ENCODE assay signal across 10 cellular contexts in the genomic region with DNA sequence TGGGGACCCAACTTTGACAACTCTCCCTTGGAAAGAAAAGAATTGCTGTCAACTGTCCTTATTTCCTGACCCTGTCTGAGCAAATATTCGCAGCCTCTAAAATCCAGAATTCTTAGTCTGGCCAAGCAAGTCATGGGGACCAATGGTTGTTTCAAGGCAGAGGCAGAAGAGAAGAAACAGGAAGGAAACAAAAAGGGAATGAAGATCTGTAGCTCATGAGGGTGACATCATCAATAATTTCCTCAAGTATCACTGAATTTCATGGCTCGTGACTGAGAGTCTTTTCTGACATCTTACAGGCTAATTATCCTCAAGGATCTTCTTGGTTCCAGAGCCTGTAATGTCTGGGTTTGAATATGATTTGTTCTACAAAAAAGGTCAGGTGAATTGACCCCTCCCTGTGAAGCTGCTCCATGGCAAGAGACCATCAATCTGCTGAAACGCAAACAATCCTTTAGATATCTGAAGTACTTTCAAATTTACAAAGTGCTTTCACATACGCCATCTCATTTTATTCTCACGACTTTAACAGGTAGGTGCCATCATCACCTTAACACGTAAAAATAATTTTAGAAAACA. TPM values are rescaled to one million over a fixed set of nuclear protein-coding genes. Genes with fewer than 3 reads are reported as not detected.
A peak's percentile ranks its signal among the peaks of the same experiment; 100 is the strongest.
DNase-seq lines count a peak whose midpoint lies in the region; ATAC-seq and TF ChIP-seq lines count a peak whose summit lies in the region.
"Had no signal": no experiment of that assay in that cellular context is flagged by ENCODE, and none has a peak within 500 bp of the region (broad histone marks: within the 10 kb centered on the region; RNA-seq: fewer than 3 reads in every experiment).

No MANE protein-coding gene starts in this region.

- H3K4me2 ChIP-seq in SK-N-SH: peak overlapping the region; percentile 91

- H3K4me3 ChIP-seq in SK-N-SH (ENCODE audit: low read depth in 2 of 2, low read length in 1 of 2): peak overlapping the region; percentile 80 to 88
- no peak overlapping the region for H3K4me3 ChIP-seq in brain microvascular endothelial cell (ENCODE audit: low read depth, low read length)
- H3K4me3 ChIP-seq in prostate gland: no peak overlapping the region
- H3K4me3 ChIP-seq in thyroid gland (replicated peaks in 1 of 3): no peak overlapping the region

- in situ Hi-C loops in brain microvascular endothelial cell (cut with HindIII; ENCODE audit: low pct_ligation_motif_present, low sequenced_read_pairs): no loop called here
- in situ Hi-C loops in GM13976 (cut with MboI; ENCODE audit: low sequenced_read_pairs, unreplicated experiment): loop anchor here (5.0 kb wide), 1 partner anchor 222 kb away; no protein-coding TSS in a partner anchor

- no peaks in the 10 kb centered on the region for H3K9me2 ChIP-seq in SK-N-SH

- H3F3A ChIP-seq in SK-N-SH (replicated peaks; ENCODE audit: insufficient read depth): peaks cover 29% of the 10 kb centered on the region

- no peak for TF ChIP-seq POLR2A in prostate gland (IDR thresholded peaks at IDR 0.05)
- no peak for TF ChIP-seq POLR2A in thyroid gland (IDR thresholded peaks at IDR 0.05)

- ATAC-seq in SK-N-SH treated with all-trans-retinoic acid at 6 μM for 48 hours: no peak

- CTCF ChIA-PET in SK-N-SH (lab: Yijun Ruan, JAX): interaction anchor here (0.6 to 5.2 kb wide), 6 partner anchors 13 to 212 kb away, joined by 3 to 96 read pairs (median 38); no protein-coding TSS in a partner anchor

- peak overlapping the region; percentile 95 to 96 for H3K27ac ChIP-seq in SK-N-SH (ENCODE audit: low read depth in 2 of 2, low read length in 1 of 2)
- H3K27ac ChIP-seq in brain microvascular endothelial cell: peak overlapping the region; percentile 85
- H3K27ac ChIP-seq in prostate gland: peak overlapping the region; percentile 23 to 55
- H3K27ac ChIP-seq in thyroid gland: no peak overlapping the region

- TF ChIP-seq EP300 in SK-N-SH (IDR thresholded peaks at IDR 0.05; ENCODE audit: borderline replicate concordance in 1 of 2, low read depth in 1 of 2, low read length in 1 of 2): no peak

- TF ChIP-seq CTCF in SK-N-SH (IDR thresholded peaks at IDR 0.05) (no peak), brain microvascular endothelial cell (IDR thresholded peaks at IDR 0.05; ENCODE audit: low read depth, low read length, missing control alignments) (no peak), prostate gland (IDR thresholded peaks at IDR 0.05) (no peak), GM13976 (IDR thresholded peaks at IDR 0.05; ENCODE audit: borderline replicate concordance, control extremely low read depth, extremely low read depth, insufficient read depth, missing control alignments) (no peak), thyroid gland (IDR thresholded peaks at IDR 0.05) (no peak)

- TF ChIP-seq RAD21 in SK-N-SH (IDR thresholded peaks at IDR 0.05; ENCODE audit: low read length): no peak

- H3K9me3 ChIP-seq in SK-N-SH (no peaks in the 10 kb centered on the region), prostate gland (no peaks in the 10 kb centered on the region), thyroid gland (no peaks in the 10 kb centered on the region)

- WGBS in SK-N-SH (ENCODE audit: low lambda C conversion rate): 85% methylated on average over 6 of the region's 6 CpGs
- WGBS in prostate gland: 71% methylated on average over 6 of the region's 6 CpGs
- WGBS in thyroid gland, 2 donors: 85 to 88% methylated on average over 6 of the region's 6 CpGs

- H3K36me3 ChIP-seq in SK-N-SH (replicated peaks in 1 of 2; ENCODE audit: control insufficient read depth in 1 of 2, insufficient read depth in 2 of 2, low read length in 1 of 2) (peaks cover 60 to 66% of the 10 kb centered on the region in 2 experiments), brain microvascular endothelial cell (replicated peaks) (peaks cover 18% of the 10 kb centered on the region), prostate gland (no peaks in the 10 kb centered on the region), thyroid gland (no peaks in the 10 kb centered on the region)

- H3K4me1 ChIP-seq in SK-N-SH (ENCODE audit: control insufficient read depth in 1 of 2, insufficient read depth in 2 of 2, low read depth in 1 of 2, low read length in 1 of 2) (peaks cover 31 to 46% of the 10 kb centered on the region in 2 experiments; a peak in 3 of 4 replicates), prostate gland (replicated peaks) (peaks cover 4% of the 10 kb centered on the region), thyroid gland (peaks cover 6 to 13% of the 10 kb centered on the region in 2 donors)

- H3K27me3 ChIP-seq in SK-N-SH (ENCODE audit: insufficient read depth) (no peaks in the 10 kb centered on the region), brain microvascular endothelial cell (replicated peaks) (no peaks in the 10 kb centered on the region), prostate gland (replicated peaks; ENCODE audit: insufficient read depth) (no peaks in the 10 kb centered on the region), thyroid gland (no peaks in the 10 kb centered on the region)

- POLR2A ChIA-PET in SK-N-SH (lab: Yijun Ruan, JAX): no interaction called here

- peaks cover 32% of the 10 kb centered on the region for H4K20me1 ChIP-seq in SK-N-SH (ENCODE audit: insufficient read depth)

- no peak for DNase-seq in SK-N-SH
- peak; percentile 86 for DNase-seq in NCI-H2227 treated with DMSO at 0.1 percent for 48 hours (lab: John Stamatoyannopoulos, UW)
- DNase-seq in brain microvascular endothelial cell: no peak
- no peak for DNase-seq in prostate gland (ENCODE audit: low spot score)
- no peak for DNase-seq in GM13976 (ENCODE audit: low spot score)
- no peak for DNase-seq in thyroid gland
- DNase-seq in HUDEP-2 (lab: John Stamatoyannopoulos, UW; ENCODE audit: unreplicated experiment in 76 of 76): no peak
- DNase-seq: activated CD8-positive, alpha-beta memory T cell treated with anti-CD3 and anti-CD28 coated beads, Interleukin-2, amount 50 U/mL, for 48 hours; NCI-H1930 had no signal

- H3K79me2 ChIP-seq in SK-N-SH (ENCODE audit: insufficient read depth): peaks cover 100% of the 10 kb centered on the region

- no peak overlapping the region for H2AFZ ChIP-seq in SK-N-SH (ENCODE audit: low read depth)

- intact Hi-C loops in prostate gland (cut with DNase I): loop anchor here (5.0 to 10.0 kb wide), 2 partner anchors 208 to 306 kb away; a partner anchor contains a TSS
- intact Hi-C loops in thyroid gland (cut with DNase I): loop anchor here (5.0 kb wide), 1 partner anchor 208 kb away; no protein-coding TSS in a partner anchor

- peak overlapping the region; percentile 95 for H3K9ac ChIP-seq in SK-N-SH

TF ChIP-seq in SK-N-SH, 30 proteins besides CTCF, POLR2A, EP300 and RAD21 (continues in another document):
- no peak for TF ChIP-seq GABPA (IDR thresholded peaks at IDR 0.05; ENCODE audit: low read depth)
- TF ChIP-seq, protein P1, sequence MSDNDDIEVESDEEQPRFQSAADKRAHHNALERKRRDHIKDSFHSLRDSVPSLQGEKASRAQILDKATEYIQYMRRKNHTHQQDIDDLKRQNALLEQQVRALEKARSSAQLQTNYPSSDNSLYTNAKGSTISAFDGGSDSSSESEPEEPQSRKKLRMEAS (IDR thresholded peaks at IDR 0.05; ENCODE audit: low read depth): no peak
- no peak for TF ChIP-seq POLR2AphosphoS5 (IDR thresholded peaks at IDR 0.05; ENCODE audit: low read depth, low read length)
- no peak for TF ChIP-seq CHD2 (IDR thresholded peaks at IDR 0.05; ENCODE audit: low read length, partially characterized antibody)
- TF ChIP-seq, protein P2, sequence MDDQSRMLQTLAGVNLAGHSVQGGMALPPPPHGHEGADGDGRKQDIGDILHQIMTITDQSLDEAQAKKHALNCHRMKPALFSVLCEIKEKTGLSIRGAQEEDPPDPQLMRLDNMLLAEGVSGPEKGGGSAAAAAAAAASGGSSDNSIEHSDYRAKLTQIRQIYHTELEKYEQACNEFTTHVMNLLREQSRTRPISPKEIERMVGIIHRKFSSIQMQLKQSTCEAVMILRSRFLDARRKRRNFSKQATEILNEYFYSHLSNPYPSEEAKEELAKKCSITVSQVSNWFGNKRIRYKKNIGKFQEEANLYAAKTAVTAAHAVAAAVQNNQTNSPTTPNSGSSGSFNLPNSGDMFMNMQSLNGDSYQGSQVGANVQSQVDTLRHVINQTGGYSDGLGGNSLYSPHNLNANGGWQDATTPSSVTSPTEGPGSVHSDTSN (IDR thresholded peaks at IDR 0.05): no peak
- no peak for TF ChIP-seq YY1 (IDR thresholded peaks at IDR 0.05; ENCODE audit: low read depth)
- no peak for TF ChIP-seq MXI1 (IDR thresholded peaks at IDR 0.05; ENCODE audit: low read depth, low read length)
- TF ChIP-seq SMC3 (IDR thresholded peaks at IDR 0.05; ENCODE audit: low read depth, low read length): no peak
- no peak for TF ChIP-seq TEAD4 (IDR thresholded peaks at IDR 0.05; ENCODE audit: borderline replicate concordance, insufficient read depth)

TF ChIP-seq in SK-N-SH treated with all-trans-retinoic acid at 6 μM for 48 hours, 23 proteins besides CTCF, POLR2A, EP300 and RAD21 (continues in another document):
- TF ChIP-seq ZC3H10 (CRISPR knock-in tag; IDR thresholded peaks at IDR 0.05): no peak
- TF ChIP-seq SNAI2 (CRISPR knock-in tag; IDR thresholded peaks at IDR 0.05): no peak
- no peak for TF ChIP-seq ZNF8 (CRISPR knock-in tag; IDR thresholded peaks at IDR 0.05)
- no peak for TF ChIP-seq ISL1 (CRISPR knock-in tag; IDR thresholded peaks at IDR 0.05)
- no peak for TF ChIP-seq BACH2 (CRISPR knock-in tag; IDR thresholded peaks at IDR 0.05; ENCODE audit: borderline replicate concordance)
- TF ChIP-seq, protein P3, sequence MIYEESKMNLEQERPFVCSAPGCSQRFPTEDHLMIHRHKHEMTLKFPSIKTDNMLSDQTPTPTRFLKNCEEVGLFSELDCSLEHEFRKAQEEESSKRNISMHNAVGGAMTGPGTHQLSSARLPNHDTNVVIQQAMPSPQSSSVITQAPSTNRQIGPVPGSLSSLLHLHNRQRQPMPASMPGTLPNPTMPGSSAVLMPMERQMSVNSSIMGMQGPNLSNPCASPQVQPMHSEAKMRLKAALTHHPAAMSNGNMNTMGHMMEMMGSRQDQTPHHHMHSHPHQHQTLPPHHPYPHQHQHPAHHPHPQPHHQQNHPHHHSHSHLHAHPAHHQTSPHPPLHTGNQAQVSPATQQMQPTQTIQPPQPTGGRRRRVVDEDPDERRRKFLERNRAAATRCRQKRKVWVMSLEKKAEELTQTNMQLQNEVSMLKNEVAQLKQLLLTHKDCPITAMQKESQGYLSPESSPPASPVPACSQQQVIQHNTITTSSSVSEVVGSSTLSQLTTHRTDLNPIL (CRISPR knock-in tag; IDR thresholded peaks at IDR 0.05; ENCODE audit: low read depth): no peak
- no peak for TF ChIP-seq TOX (CRISPR knock-in tag; IDR thresholded peaks at IDR 0.05; ENCODE audit: borderline replicate concordance)

RNA-seq across cellular contexts. Expression of a gene that starts 5.8 kb away (rescaled TPM):
- 30.3 and 33.2 TPM in 2 replicates for polyA plus RNA-seq in SK-N-SH (2012; rRNA removed)
- 29.6 and 31.5 TPM in 2 replicates for polyA plus RNA-seq in SK-N-SH (2012; cell fraction: cytosol; rRNA removed)
- polyA plus RNA-seq in SK-N-SH (2012; cell fraction: nucleus; rRNA removed): 53.3 and 69.9 TPM in 2 replicates
- total RNA-seq in prostate gland (10 to 100 TPM; 13.6 to 39.9 TPM), thyroid gland (10 to 100 TPM; 11.2 to 18.5 (median 13.2) TPM)

Comparison
In these comparisons a context has a peak if more than half of its experiments do, and no peak if none do; other contexts are left out.
1. H3K27ac ChIP-seq: peak in SK-N-SH (2 of 2), brain microvascular endothelial cell (single experiment) and prostate gland (2 of 2); none in thyroid gland (0 of 3).
2. H3K4me3 ChIP-seq: peak in SK-N-SH (2 of 2); none in brain microvascular endothelial cell (single experiment), prostate gland (0 of 2) and thyroid gland (0 of 3).